In the genomic region with DNA sequence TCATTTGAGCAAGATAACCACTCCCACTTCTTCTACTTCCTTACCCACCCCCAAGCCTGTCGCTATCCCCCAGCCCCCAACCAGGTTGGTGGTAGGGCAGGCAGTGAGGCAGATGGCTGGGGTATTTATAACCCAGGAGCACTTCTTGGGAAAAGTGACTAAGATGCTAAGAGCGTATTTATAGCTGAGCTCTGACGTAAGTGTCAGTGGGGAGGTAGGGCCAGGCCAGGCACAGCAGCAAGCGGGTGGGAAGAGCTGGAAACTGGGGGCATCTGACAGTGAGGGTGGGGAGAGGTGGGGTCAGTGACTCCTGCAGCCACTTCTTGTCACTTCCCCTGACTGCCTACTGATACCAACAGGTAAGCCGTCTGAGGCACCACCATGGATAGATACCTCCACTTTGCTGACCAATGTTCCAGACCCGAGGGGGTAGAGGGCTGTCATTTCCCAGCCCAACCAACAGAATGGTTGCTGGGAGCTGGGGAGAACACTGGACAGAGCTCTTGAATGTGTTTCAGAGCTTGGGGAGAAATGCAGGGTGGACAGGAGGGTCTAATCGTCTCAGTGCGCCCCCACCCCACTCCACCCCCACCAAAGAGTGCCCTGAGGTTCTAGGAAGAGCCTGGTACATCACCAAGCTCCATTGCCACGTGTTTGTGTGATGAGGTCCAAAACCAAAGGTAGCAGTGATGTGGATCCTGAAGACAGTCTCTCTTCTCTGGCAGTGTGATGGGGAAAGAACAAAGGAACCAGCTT, we compare ENCODE assay signal across 1 cellular context.
TF ChIP-seq lines count a peak whose summit lies in the region.

No MANE protein-coding gene starts in this region.

TF ChIP-seq in liver, 16 proteins besides CTCF, POLR2A, EP300 and RAD21 (continued from another document):
- TF ChIP-seq REST (IDR thresholded peaks at IDR 0.05) (peak; percentile 48), NR2F2 (IDR thresholded peaks at IDR 0.05) (no peak), RXRA (IDR thresholded peaks at IDR 0.05) (peak; percentile 33 to 49), HNF4A (conservative IDR thresholded peaks at IDR 0.05) (no peak), JUND (IDR thresholded peaks at IDR 0.05) (no peak), HNF4G (IDR thresholded peaks at IDR 0.05) (peak; percentile 11), YY1 (IDR thresholded peaks at IDR 0.05) (no peak), SP1 (IDR thresholded peaks at IDR 0.05) (no peak), GABPA (IDR thresholded peaks at IDR 0.05 in 1 of 2, conservative IDR thresholded peaks at IDR 0.05 in 1 of 2) (no peak), TAF1 (conservative IDR thresholded peaks at IDR 0.05) (no peak)
- TF ChIP-seq, protein P1, sequence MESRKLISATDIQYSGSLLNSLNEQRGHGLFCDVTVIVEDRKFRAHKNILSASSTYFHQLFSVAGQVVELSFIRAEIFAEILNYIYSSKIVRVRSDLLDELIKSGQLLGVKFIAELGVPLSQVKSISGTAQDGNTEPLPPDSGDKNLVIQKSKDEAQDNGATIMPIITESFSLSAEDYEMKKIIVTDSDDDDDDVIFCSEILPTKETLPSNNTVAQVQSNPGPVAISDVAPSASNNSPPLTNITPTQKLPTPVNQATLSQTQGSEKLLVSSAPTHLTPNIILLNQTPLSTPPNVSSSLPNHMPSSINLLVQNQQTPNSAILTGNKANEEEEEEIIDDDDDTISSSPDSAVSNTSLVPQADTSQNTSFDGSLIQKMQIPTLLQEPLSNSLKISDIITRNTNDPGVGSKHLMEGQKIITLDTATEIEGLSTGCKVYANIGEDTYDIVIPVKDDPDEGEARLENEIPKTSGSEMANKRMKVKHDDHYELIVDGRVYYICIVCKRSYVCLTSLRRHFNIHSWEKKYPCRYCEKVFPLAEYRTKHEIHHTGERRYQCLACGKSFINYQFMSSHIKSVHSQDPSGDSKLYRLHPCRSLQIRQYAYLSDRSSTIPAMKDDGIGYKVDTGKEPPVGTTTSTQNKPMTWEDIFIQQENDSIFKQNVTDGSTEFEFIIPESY (IDR thresholded peaks at IDR 0.05) = no peak
